In the genomic region with DNA sequence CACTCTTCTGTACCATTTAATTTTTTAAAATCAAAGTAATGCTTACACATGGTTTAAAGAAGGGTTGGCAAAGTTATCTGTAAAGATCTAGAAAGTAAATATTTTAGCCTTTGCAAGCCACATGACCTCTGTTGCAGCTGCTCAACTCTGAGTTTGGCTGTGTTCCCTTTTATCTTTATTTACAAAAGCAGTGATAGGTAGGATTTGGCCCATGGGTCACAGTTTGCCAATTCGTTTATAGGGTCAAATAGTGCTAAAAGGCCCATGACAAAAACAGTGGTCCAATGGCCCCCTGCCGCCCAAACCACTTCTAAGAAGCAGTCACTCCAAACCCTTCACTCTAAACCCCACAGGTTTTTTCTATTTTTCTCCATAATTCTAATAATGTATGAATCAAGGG, we compare ENCODE assay signal across 1 cellular context.
TF ChIP-seq lines count a peak whose summit lies in the region.

No MANE protein-coding gene starts in this region.

TF ChIP-seq in HepG2, 621 proteins besides CTCF, POLR2A, EP300 and RAD21 (continued from another document and continues in another):
- peak; percentile 79 for TF ChIP-seq PAXIP1 (CRISPR knock-in tag; conservative IDR thresholded peaks at IDR 0.05)
- no peak for TF ChIP-seq KDM2A (CRISPR knock-in tag; IDR thresholded peaks at IDR 0.05; ENCODE audit: borderline replicate concordance, low read depth)
- no peak for TF ChIP-seq CEBPB (IDR thresholded peaks at IDR 0.05; ENCODE audit: borderline replicate concordance, low read depth, low read length)
- no peak for TF ChIP-seq ZNF720 (CRISPR knock-in tag; IDR thresholded peaks at IDR 0.05)
- peak; percentile 18; the same call in 1 of the 2 replicates for TF ChIP-seq SMAD3 (CRISPR knock-in tag; IDR thresholded peaks at IDR 0.05)
- TF ChIP-seq CHCHD3 (CRISPR knock-in tag; IDR thresholded peaks at IDR 0.05), result no peak
- TF ChIP-seq HBP1 (CRISPR knock-in tag; IDR thresholded peaks at IDR 0.05; ENCODE audit: low read depth), result no peak
- no peak for TF ChIP-seq KLF16 (CRISPR knock-in tag; IDR thresholded peaks at IDR 0.05)
- TF ChIP-seq MYPOP (CRISPR knock-in tag; IDR thresholded peaks at IDR 0.05), result no peak
- TF ChIP-seq TCF7 (IDR thresholded peaks at IDR 0.05; ENCODE audit: low read depth), result peak; percentile 79
- peak; percentile 78 for TF ChIP-seq HDAC2 (CRISPR knock-in tag; IDR thresholded peaks at IDR 0.05)
- no peak for TF ChIP-seq REXO4 (CRISPR knock-in tag; IDR thresholded peaks at IDR 0.05; ENCODE audit: borderline replicate concordance)
- no peak for TF ChIP-seq ZNF10 (CRISPR knock-in tag; IDR thresholded peaks at IDR 0.05; ENCODE audit: borderline replicate concordance, low read depth)
- no peak for TF ChIP-seq GABPB1 (CRISPR knock-in tag; IDR thresholded peaks at IDR 0.05)
- TF ChIP-seq E2F1 (CRISPR knock-in tag; IDR thresholded peaks at IDR 0.05), result no peak
- no peak for TF ChIP-seq KAT2B (IDR thresholded peaks at IDR 0.05; ENCODE audit: borderline replicate concordance, low read depth, low read length)
- TF ChIP-seq ZEB1 (IDR thresholded peaks at IDR 0.05; ENCODE audit: insufficient replicate concordance, low read depth), result no peak
- 0 out of 2 replicates have a peak, but pooled peaks have one; percentile 15 for TF ChIP-seq HOXA3 (CRISPR knock-in tag; IDR thresholded peaks at IDR 0.05)
- TF ChIP-seq ZFP41 (CRISPR knock-in tag; IDR thresholded peaks at IDR 0.05; ENCODE audit: borderline replicate concordance), result no peak
- TF ChIP-seq, protein P1, sequence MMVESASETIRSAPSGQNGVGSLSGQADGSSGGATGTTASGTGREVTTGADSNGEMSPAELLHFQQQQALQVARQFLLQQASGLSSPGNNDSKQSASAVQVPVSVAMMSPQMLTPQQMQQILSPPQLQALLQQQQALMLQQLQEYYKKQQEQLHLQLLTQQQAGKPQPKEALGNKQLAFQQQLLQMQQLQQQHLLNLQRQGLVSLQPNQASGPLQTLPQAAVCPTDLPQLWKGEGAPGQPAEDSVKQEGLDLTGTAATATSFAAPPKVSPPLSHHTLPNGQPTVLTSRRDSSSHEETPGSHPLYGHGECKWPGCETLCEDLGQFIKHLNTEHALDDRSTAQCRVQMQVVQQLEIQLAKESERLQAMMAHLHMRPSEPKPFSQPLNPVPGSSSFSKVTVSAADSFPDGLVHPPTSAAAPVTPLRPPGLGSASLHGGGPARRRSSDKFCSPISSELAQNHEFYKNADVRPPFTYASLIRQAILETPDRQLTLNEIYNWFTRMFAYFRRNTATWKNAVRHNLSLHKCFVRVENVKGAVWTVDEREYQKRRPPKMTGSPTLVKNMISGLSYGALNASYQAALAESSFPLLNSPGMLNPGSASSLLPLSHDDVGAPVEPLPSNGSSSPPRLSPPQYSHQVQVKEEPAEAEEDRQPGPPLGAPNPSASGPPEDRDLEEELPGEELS (CRISPR knock-in tag; IDR thresholded peaks at IDR 0.05), result peak; percentile 80
- no peak for TF ChIP-seq MATR3 (CRISPR knock-in tag; IDR thresholded peaks at IDR 0.05)
- TF ChIP-seq, protein P2, sequence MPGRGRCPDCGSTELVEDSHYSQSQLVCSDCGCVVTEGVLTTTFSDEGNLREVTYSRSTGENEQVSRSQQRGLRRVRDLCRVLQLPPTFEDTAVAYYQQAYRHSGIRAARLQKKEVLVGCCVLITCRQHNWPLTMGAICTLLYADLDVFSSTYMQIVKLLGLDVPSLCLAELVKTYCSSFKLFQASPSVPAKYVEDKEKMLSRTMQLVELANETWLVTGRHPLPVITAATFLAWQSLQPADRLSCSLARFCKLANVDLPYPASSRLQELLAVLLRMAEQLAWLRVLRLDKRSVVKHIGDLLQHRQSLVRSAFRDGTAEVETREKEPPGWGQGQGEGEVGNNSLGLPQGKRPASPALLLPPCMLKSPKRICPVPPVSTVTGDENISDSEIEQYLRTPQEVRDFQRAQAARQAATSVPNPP (CRISPR knock-in tag; IDR thresholded peaks at IDR 0.05), result no peak
- no peak for TF ChIP-seq NFE2L1 (CRISPR knock-in tag; IDR thresholded peaks at IDR 0.05; ENCODE audit: borderline replicate concordance)
- TF ChIP-seq ATF3 (CRISPR knock-in tag; IDR thresholded peaks at IDR 0.05), result no peak
- TF ChIP-seq TCF7L2 (IDR thresholded peaks at IDR 0.05; ENCODE audit: low read depth, low read length), result peak; percentile 72
- TF ChIP-seq MTA1 (CRISPR knock-in tag; IDR thresholded peaks at IDR 0.05; ENCODE audit: borderline replicate concordance), result no peak
- TF ChIP-seq, protein P3, sequence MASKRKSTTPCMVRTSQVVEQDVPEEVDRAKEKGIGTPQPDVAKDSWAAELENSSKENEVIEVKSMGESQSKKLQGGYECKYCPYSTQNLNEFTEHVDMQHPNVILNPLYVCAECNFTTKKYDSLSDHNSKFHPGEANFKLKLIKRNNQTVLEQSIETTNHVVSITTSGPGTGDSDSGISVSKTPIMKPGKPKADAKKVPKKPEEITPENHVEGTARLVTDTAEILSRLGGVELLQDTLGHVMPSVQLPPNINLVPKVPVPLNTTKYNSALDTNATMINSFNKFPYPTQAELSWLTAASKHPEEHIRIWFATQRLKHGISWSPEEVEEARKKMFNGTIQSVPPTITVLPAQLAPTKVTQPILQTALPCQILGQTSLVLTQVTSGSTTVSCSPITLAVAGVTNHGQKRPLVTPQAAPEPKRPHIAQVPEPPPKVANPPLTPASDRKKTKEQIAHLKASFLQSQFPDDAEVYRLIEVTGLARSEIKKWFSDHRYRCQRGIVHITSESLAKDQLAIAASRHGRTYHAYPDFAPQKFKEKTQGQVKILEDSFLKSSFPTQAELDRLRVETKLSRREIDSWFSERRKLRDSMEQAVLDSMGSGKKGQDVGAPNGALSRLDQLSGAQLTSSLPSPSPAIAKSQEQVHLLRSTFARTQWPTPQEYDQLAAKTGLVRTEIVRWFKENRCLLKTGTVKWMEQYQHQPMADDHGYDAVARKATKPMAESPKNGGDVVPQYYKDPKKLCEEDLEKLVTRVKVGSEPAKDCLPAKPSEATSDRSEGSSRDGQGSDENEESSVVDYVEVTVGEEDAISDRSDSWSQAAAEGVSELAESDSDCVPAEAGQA (IDR thresholded peaks at IDR 0.05; ENCODE audit: low read depth), result no peak
- TF ChIP-seq, protein P3 (CRISPR knock-in tag; IDR thresholded peaks at IDR 0.05; ENCODE audit: borderline replicate concordance), result peak; percentile 35; the same call in 1 of the 2 replicates
- peak; percentile 44; the same call in 1 of the 2 replicates for TF ChIP-seq ZNF331 (CRISPR knock-in tag; IDR thresholded peaks at IDR 0.05)
- TF ChIP-seq ZNF326 (CRISPR knock-in tag; IDR thresholded peaks at IDR 0.05; ENCODE audit: borderline replicate concordance), result no peak
